In genomic region chr3:33001889-33002288, GRCh38 we compare ENCODE assay signal across 14 cellular contexts. TPM values are rescaled to one million over a fixed set of nuclear protein-coding genes. Genes with fewer than 3 reads are reported as not detected.
DNase-seq lines count a peak whose midpoint lies in the region; ATAC-seq, FAIRE-seq and TF ChIP-seq lines count a peak whose summit lies in the region.
"Had no signal": no experiment of that assay in that cellular context is flagged by ENCODE, and none has a peak within 500 bp of the region (broad histone marks: within the 10 kb centered on the region; RNA-seq: fewer than 3 reads in every experiment).

No MANE protein-coding gene starts in this region.

- no peaks in the 10 kb centered on the region for H3K9me3 ChIP-seq in vagina
- H3K9me3 ChIP-seq: sigmoid colon had no signal

- H3K9me3 Mint-ChIP-seq in T-helper 2 cell treated with Interferon-gamma antibody and Interleukin-4, amounts not matched to agents 5 μg/mL and 100 μg/mL, for 36 hours: peaks cover 3% of the 10 kb centered on the region

- H3K27me3 Mint-ChIP-seq in T-helper 2 cell treated with Interferon-gamma antibody and Interleukin-4, amounts not matched to agents 5 μg/mL and 100 μg/mL, for 36 hours (ENCODE audit: low read depth): no peaks in the 10 kb centered on the region

- H3K4me3 Mint-ChIP-seq in T-helper 2 cell treated with Interferon-gamma antibody and Interleukin-4, amounts not matched to agents 5 μg/mL and 100 μg/mL, for 36 hours: no peak overlapping the region

- H3K27me3 ChIP-seq in vagina: no peaks in the 10 kb centered on the region
- H3K27me3 ChIP-seq: sigmoid colon had no signal

- intact Hi-C loops in vagina (cut with DNase I): no loop called here

- H3K27ac ChIP-seq in vagina: no peak overlapping the region
- H3K27ac ChIP-seq: sigmoid colon had no signal

- H3K4me1 Mint-ChIP-seq in T-helper 2 cell treated with Interferon-gamma antibody and Interleukin-4, amounts not matched to agents 5 μg/mL and 100 μg/mL, for 36 hours (ENCODE audit: low read depth): peaks cover 55% of the 10 kb centered on the region

- TF ChIP-seq CTCF in fibroblast of the aortic adventitia (IDR thresholded peaks at IDR 0.05; ENCODE audit: insufficient read depth, low read length): no peak
- TF ChIP-seq CTCF in vagina (IDR thresholded peaks at IDR 0.05): no peak

- H3K36me3 Mint-ChIP-seq in T-helper 2 cell treated with Interferon-gamma antibody and Interleukin-4, amounts not matched to agents 5 μg/mL and 100 μg/mL, for 36 hours (ENCODE audit: low read depth): peaks cover 51% of the 10 kb centered on the region

- TF ChIP-seq POLR2A in GM12892 (IDR thresholded peaks at IDR 0.05; ENCODE audit: low read depth, low read length) (no peak), vagina (IDR thresholded peaks at IDR 0.05) (no peak)

- no peak for FAIRE-seq in GM12892 (lab: Jason Lieb, UNC)
- FAIRE-seq: GM12891, urothelium cell line had no signal

- H3K4me1 ChIP-seq in vagina: no peaks in the 10 kb centered on the region
- H3K4me1 ChIP-seq: sigmoid colon had no signal

- ATAC-seq in GM19395 (IDR thresholded peaks at IDR 0.05; ENCODE audit: unreplicated experiment) (peak; percentile 62), HG03457 (IDR thresholded peaks at IDR 0.05; ENCODE audit: unreplicated experiment) (peak; percentile 51), GM21619 (IDR thresholded peaks at IDR 0.05; ENCODE audit: unreplicated experiment) (no peak), HG02798 (IDR thresholded peaks at IDR 0.05; ENCODE audit: poor library complexity, unreplicated experiment) (no peak)

- no peak overlapping the region for H3K27ac Mint-ChIP-seq in T-helper 2 cell treated with Interferon-gamma antibody and Interleukin-4, amounts not matched to agents 5 μg/mL and 100 μg/mL, for 36 hours

- DNase-seq in GM12892 (ENCODE audit: insufficient read length) (peak; percentile 26), fibroblast of the aortic adventitia (ENCODE audit: low read depth) (peak; percentile 7), vagina (ENCODE audit: extremely low spot score in 2 of 2) (no peak)
- DNase-seq in T-helper 2 cell treated with Interferon-gamma antibody and Interleukin-4, amounts not matched to agents 5 μg/mL and 100 μg/mL, for 36 hours (ENCODE audit: low spot score): no peak
- DNase-seq: effector memory CD4-positive, alpha-beta T cell; NCI-H1417; sigmoid colon had no signal

- no peaks in the 10 kb centered on the region for H3K36me3 ChIP-seq in vagina

- no peak overlapping the region for H3K4me3 ChIP-seq in fibroblast of the aortic adventitia (ENCODE audit: low read depth, low read length)
- no peak overlapping the region for H3K4me3 ChIP-seq in vagina
- H3K4me3 ChIP-seq: sigmoid colon had no signal

RNA-seq across cellular contexts. Expression of gene CCR4, which starts 50.4 kb away (rescaled TPM):
- polyA plus RNA-seq in GM12892 (2012; ENCODE audit: missing spikeins): 1.2 TPM
- total RNA-seq in fibroblast of the aortic adventitia (ENCODE audit: low replicate concordance): under 0.01 TPM in 1 of 2 replicates, not detected in the other
- 0.49 TPM for total RNA-seq in vagina
- total RNA-seq: H4 had no signal

Comparison
In these comparisons a context has a peak if more than half of its experiments do, and no peak if none do; other contexts are left out.
1. DNase-seq: peak in GM12892 (single experiment) and fibroblast of the aortic adventitia (single experiment); none in T-helper 2 cell treated with Interferon-gamma antibody and Interleukin-4, amounts not matched to agents 5 μg/mL and 100 μg/mL, for 36 hours (single experiment) and vagina (0 of 2).
2. ATAC-seq: peak in GM19395 (single experiment) and HG03457 (single experiment); none in GM21619 (single experiment) and HG02798 (single experiment).